19 cellular contexts compared by ENCODE assay signal in genomic region chr22:47310601-47311000, GRCh38.
DNase-seq lines count a peak whose midpoint lies in the region; ATAC-seq and TF ChIP-seq lines count a peak whose summit lies in the region.
"Had no signal": no experiment of that assay in that cellular context is flagged by ENCODE, and none has a peak within 500 bp of the region (broad histone marks: within the 10 kb centered on the region; RNA-seq: fewer than 3 reads in every experiment).

No MANE protein-coding gene starts in this region.

- H3K4me3 Mint-ChIP-seq in MCF 10A (ENCODE audit: unreplicated experiment), result no peak overlapping the region

- no peaks in the 10 kb centered on the region for H3K27me3 Mint-ChIP-seq in MCF 10A (ENCODE audit: insufficient read depth, unreplicated experiment)

- H3K4me1 Mint-ChIP-seq in MCF 10A (ENCODE audit: insufficient read depth, unreplicated experiment), result peaks cover 17% of the 10 kb centered on the region

- intact Hi-C loops in MCF 10A (cut with micrococcal nuclease) (no loop called here), breast epithelium (cut with DNase I; ENCODE audit: low total_unique reads) (no loop called here)

- POLR2A ChIA-PET in MCF 10A (lab: Yijun Ruan, JAX), result interaction anchor here (0.7 to 1.3 kb wide), 3 partner anchors 18 to 468 kb away, joined by 3 to 4 read pairs (median 3); no protein-coding TSS in a partner anchor

- no peak for TF ChIP-seq POLR2A in breast epithelium (IDR thresholded peaks at IDR 0.05)

- CTCF ChIA-PET in MCF 10A (lab: Yijun Ruan, JAX), result no interaction called here

- no peaks in the 10 kb centered on the region for H3K36me3 ChIP-seq in breast epithelium
- no peaks in the 10 kb centered on the region for H3K36me3 ChIP-seq in RWPE2 (ENCODE audit: low read depth)

- H3K36me3 Mint-ChIP-seq in MCF 10A (ENCODE audit: insufficient read depth, unreplicated experiment), result no peaks in the 10 kb centered on the region

- H3K27ac Mint-ChIP-seq in MCF 10A (ENCODE audit: low read depth, unreplicated experiment), result no peak overlapping the region

- ATAC-seq in RWPE2 (ENCODE audit: low read depth) (peak; percentile 83), esophagus mucosa (peak; percentile 60), GM18870 (IDR thresholded peaks at IDR 0.05; ENCODE audit: unreplicated experiment) (no peak), GM18502 (IDR thresholded peaks at IDR 0.05; ENCODE audit: poor library complexity, unreplicated experiment) (no peak)

- no TSS peak for BruUV-seq in MCF 10A (replicated peaks; lab: Mats Ljungman, UMichigan)

- H3K4me1 ChIP-seq in breast epithelium (no peaks in the 10 kb centered on the region), RWPE2 (ENCODE audit: insufficient read depth, poor library complexity, severe bottlenecking) (peaks cover 8% of the 10 kb centered on the region)

- H3K9me3 Mint-ChIP-seq in MCF 10A (ENCODE audit: unreplicated experiment), result peaks cover 10% of the 10 kb centered on the region

- TF ChIP-seq CTCF in MCF 10A (IDR thresholded peaks at IDR 0.05; ENCODE audit: unreplicated experiment) (no peak), breast epithelium (IDR thresholded peaks at IDR 0.05) (no peak), RWPE2 (IDR thresholded peaks at IDR 0.05; ENCODE audit: poor library complexity, severe bottlenecking) (no peak)

- no peak overlapping the region for H3K27ac ChIP-seq in breast epithelium
- peak overlapping the region; percentile 45 for H3K27ac ChIP-seq in RWPE2 (ENCODE audit: poor library complexity, severe bottlenecking)
- H3K27ac ChIP-seq: 22Rv1, C4-2B, SK-N-MC had no signal

- H3K27me3 ChIP-seq in breast epithelium (no peaks in the 10 kb centered on the region), RWPE2 (ENCODE audit: insufficient read depth, poor library complexity, severe bottlenecking) (no peaks in the 10 kb centered on the region)

- H3K9me3 ChIP-seq in breast epithelium, result peaks cover 0 to 5% of the 10 kb centered on the region in 2 donors
- peaks cover 4% of the 10 kb centered on the region for H3K9me3 ChIP-seq in RWPE2 (ENCODE audit: severe bottlenecking)

- H3K4me3 ChIP-seq in breast epithelium (no peak overlapping the region), RWPE2 (ENCODE audit: severe bottlenecking) (no peak overlapping the region)
- H3K4me3 ChIP-seq: SK-N-MC had no signal

- peak; percentile 14 for DNase-seq in MCF 10A (ENCODE audit: unreplicated experiment)
- no peak for DNase-seq in breast epithelium (ENCODE audit: low spot score in 2 of 2)
- no peak for DNase-seq in RWPE2 (ENCODE audit: low spot score)
- DNase-seq in SK-N-DZ (ENCODE audit: low spot score), result no peak
- no peak for DNase-seq in AG08395 (ENCODE audit: low spot score)
- DNase-seq: COR-L47, DMS53, KBM-7, MM.1S, NCI-H1105, NCI-H187 treated with DMSO at 0.1 percent for 48 hours, NCI-H510A treated with DMSO at 0.1 percent for 48 hours, RPMI8226 had no signal

Comparison
In these comparisons a context has a peak if more than half of its experiments do, and no peak if none do; other contexts are left out.
1. ATAC-seq: peak in RWPE2 (single experiment) and esophagus mucosa (single experiment); none in GM18870 (single experiment) and GM18502 (single experiment).